In genomic region chr11:64568041-64568571, GRCh38 we compare ENCODE assay signal across 16 cellular contexts. TPM values are rescaled to one million over a fixed set of nuclear protein-coding genes. Genes with fewer than 3 reads are reported as not detected.
DNase-seq lines count a peak whose midpoint lies in the region; ATAC-seq and TF ChIP-seq lines count a peak whose summit lies in the region.
"Had no signal": no experiment of that assay in that cellular context is flagged by ENCODE, and none has a peak within 500 bp of the region (broad histone marks: within the 10 kb centered on the region; RNA-seq: fewer than 3 reads in every experiment).

No MANE protein-coding gene starts in this region.

- H3K4me1 ChIP-seq in lower lobe of right lung (no peaks in the 10 kb centered on the region), upper lobe of right lung (no peaks in the 10 kb centered on the region), thyroid gland (peaks cover 0 to 23% of the 10 kb centered on the region in 2 donors)
- H3K4me1 ChIP-seq: SJSA1 had no signal

- H3K9me3 Mint-ChIP-seq in WTC11: no peaks in the 10 kb centered on the region
- H3K9me3 Mint-ChIP-seq: CD4-positive, CD25-positive, alpha-beta regulatory T cell had no signal

- intact Hi-C loops in lower lobe of right lung (cut with DNase I) (no loop called here), upper lobe of right lung (cut with DNase I) (no loop called here), thyroid gland (cut with DNase I) (no loop called here)

- no peaks in the 10 kb centered on the region; the same call in 1 of the 2 replicates for H3K27me3 ChIP-seq in H7 (ENCODE audit: control insufficient read depth, insufficient read depth, low read length)
- no peaks in the 10 kb centered on the region for H3K27me3 ChIP-seq in lower lobe of right lung (ENCODE audit: low read depth)
- H3K27me3 ChIP-seq in upper lobe of right lung: no peaks in the 10 kb centered on the region
- no peaks in the 10 kb centered on the region for H3K27me3 ChIP-seq in thyroid gland

- TF ChIP-seq CTCF in WTC11 (IDR thresholded peaks at IDR 0.05) (no peak), lower lobe of right lung (IDR thresholded peaks at IDR 0.05) (no peak), upper lobe of right lung (IDR thresholded peaks at IDR 0.05) (no peak), thyroid gland (IDR thresholded peaks at IDR 0.05) (no peak)

- H3K4me1 Mint-ChIP-seq in WTC11: peaks cover 39% of the 10 kb centered on the region
- H3K4me1 Mint-ChIP-seq: CD4-positive, CD25-positive, alpha-beta regulatory T cell had no signal

- 0 out of 2 replicates have a peak, but pooled peaks have one; percentile 1 for ATAC-seq in WTC11
- ATAC-seq in lower lobe of right lung: no peak
- peak; percentile 11 for ATAC-seq in upper lobe of right lung
- ATAC-seq in GM19324 (IDR thresholded peaks at IDR 0.05; ENCODE audit: low FRiP score, unreplicated experiment): no peak
- no peak for ATAC-seq in HG03439 (IDR thresholded peaks at IDR 0.05; ENCODE audit: unreplicated experiment)
- ATAC-seq: PC-3 had no signal

- H3K36me3 Mint-ChIP-seq in WTC11: no peaks in the 10 kb centered on the region
- H3K36me3 Mint-ChIP-seq: CD4-positive, CD25-positive, alpha-beta regulatory T cell had no signal

- POLR2A ChIA-PET in WTC11 (lab: Charles Lee): no interaction called here

- 86 to 87% methylated on average over 12 to 19 of the region's 34 CpGs for WGBS in thyroid gland, 2 donors

- H3K36me3 ChIP-seq in H7 (replicated peaks; ENCODE audit: control insufficient read depth, insufficient read depth, low read length) (no peaks in the 10 kb centered on the region), lower lobe of right lung (no peaks in the 10 kb centered on the region), upper lobe of right lung (no peaks in the 10 kb centered on the region), thyroid gland (no peaks in the 10 kb centered on the region)
- H3K36me3 ChIP-seq: SJSA1 had no signal

- CTCF ChIA-PET in WTC11 (lab: Charles Lee): interaction anchor here (0.9 to 7.1 kb wide), 2 partner anchors 8 to 85 kb away, joined by 3 to 97 read pairs; no protein-coding TSS in a partner anchor

- peaks cover 12% of the 10 kb centered on the region for H3K27me3 Mint-ChIP-seq in WTC11 (ENCODE audit: low read depth)
- H3K27me3 Mint-ChIP-seq: CD4-positive, CD25-positive, alpha-beta regulatory T cell had no signal

- no peak overlapping the region for H3K4me3 Mint-ChIP-seq in WTC11
- H3K4me3 Mint-ChIP-seq: CD4-positive, CD25-positive, alpha-beta regulatory T cell had no signal

- no peak for TF ChIP-seq POLR2A in thyroid gland (IDR thresholded peaks at IDR 0.05)

- H3K9me3 ChIP-seq in lower lobe of right lung (no peaks in the 10 kb centered on the region), upper lobe of right lung (no peaks in the 10 kb centered on the region), thyroid gland (no peaks in the 10 kb centered on the region)
- H3K9me3 ChIP-seq: SJSA1 had no signal

- H3K27ac Mint-ChIP-seq in WTC11: no peak overlapping the region
- H3K27ac Mint-ChIP-seq: CD4-positive, CD25-positive, alpha-beta regulatory T cell had no signal

- H3K4me3 ChIP-seq in H7 (ENCODE audit: insufficient read depth, low read depth, low read length) (no peak overlapping the region), lower lobe of right lung (no peak overlapping the region), upper lobe of right lung (no peak overlapping the region), thyroid gland (replicated peaks in 1 of 3) (no peak overlapping the region)
- H3K4me3 ChIP-seq: SJSA1 had no signal

- peak; percentile 71 for DNase-seq in H7
- no peak for DNase-seq in WTC11 (ENCODE audit: low spot score)
- DNase-seq in lower lobe of right lung: peak; percentile 41
- peak; percentile 63 for DNase-seq in upper lobe of right lung
- no peak for DNase-seq in thyroid gland
- DNase-seq: CD4-positive, CD25-positive, alpha-beta regulatory T cell; DMS53; KG1; NCI-H1436; NCI-H2029 treated with DMSO at 0.1 percent for 48 hours; NCI-H2171 treated with DMSO at 0.1 percent for 48 hours; NCI-H446 treated with DMSO at 0.1 percent for 48 hours; PC-3 had no signal

- H3K27ac ChIP-seq in lower lobe of right lung: no peak overlapping the region
- H3K27ac ChIP-seq in upper lobe of right lung: no peak overlapping the region
- H3K27ac ChIP-seq in thyroid gland: no peak overlapping the region
- H3K27ac ChIP-seq: SJSA1 had no signal

TF ChIP-seq in WTC11, 78 proteins besides CTCF, POLR2A, EP300 and RAD21 (continues in another document):
- no peak for TF ChIP-seq E2F1 (CRISPR knock-in tag; IDR thresholded peaks at IDR 0.05)
- TF ChIP-seq ZNF317 (CRISPR knock-in tag; IDR thresholded peaks at IDR 0.05; ENCODE audit: borderline replicate concordance, low read depth): no peak
- no peak for TF ChIP-seq MXD4 (CRISPR knock-in tag; IDR thresholded peaks at IDR 0.05; ENCODE audit: borderline replicate concordance)
- TF ChIP-seq ZNF281 (CRISPR knock-in tag; IDR thresholded peaks at IDR 0.05): no peak
- no peak for TF ChIP-seq FOXK1 (CRISPR knock-in tag; IDR thresholded peaks at IDR 0.05)
- TF ChIP-seq ZNF121 (CRISPR knock-in tag; IDR thresholded peaks at IDR 0.05): no peak
- TF ChIP-seq SOX15 (CRISPR knock-in tag; IDR thresholded peaks at IDR 0.05): no peak
- no peak for TF ChIP-seq NFYB (CRISPR knock-in tag; conservative IDR thresholded peaks at IDR 0.05; ENCODE audit: low read depth)
- TF ChIP-seq ZNF138 (CRISPR knock-in tag; conservative IDR thresholded peaks at IDR 0.05): no peak
- no peak for TF ChIP-seq E2F4 (CRISPR knock-in tag; IDR thresholded peaks at IDR 0.05; ENCODE audit: borderline replicate concordance, low read depth)
- no peak for TF ChIP-seq SP1 (CRISPR knock-in tag; conservative IDR thresholded peaks at IDR 0.05)
- TF ChIP-seq CREB1 (CRISPR knock-in tag; IDR thresholded peaks at IDR 0.05): no peak
- no peak for TF ChIP-seq IRF1 (CRISPR knock-in tag; IDR thresholded peaks at IDR 0.05)
- TF ChIP-seq TEAD1 (CRISPR knock-in tag; IDR thresholded peaks at IDR 0.05): no peak
- no peak for TF ChIP-seq NR1H2 (CRISPR knock-in tag; IDR thresholded peaks at IDR 0.05)
- no peak for TF ChIP-seq E2F5 (CRISPR knock-in tag; IDR thresholded peaks at IDR 0.05)

RNA-seq across cellular contexts. Expression of gene SLC22A11, which starts 12.4 kb away (rescaled TPM):
- 0.67 TPM in 1 of 2 replicates, not detected in the other for total RNA-seq in H7 (2014; rRNA removed; shearing (Covaris generic))
- total RNA-seq in WTC11 (2021) (0.07 TPM in 1 of 3 replicates, not detected in the others), lower lobe of right lung (not detected), upper lobe of right lung (not detected), thyroid gland (not detected)
- total RNA-seq: CD4-positive, CD25-positive, alpha-beta regulatory T cell; PC-3; SJSA1 had no signal

RNA-seq across cellular contexts. Expression of gene SLC22A12, which starts 22.9 kb away (rescaled TPM):
- not detected in 2 replicates for total RNA-seq in H7 (2014; rRNA removed; shearing (Covaris generic))
- total RNA-seq in WTC11 (2021) (not detected in 3 replicates), lower lobe of right lung (not detected), upper lobe of right lung (not detected), thyroid gland (not detected)
- total RNA-seq: CD4-positive, CD25-positive, alpha-beta regulatory T cell; PC-3; SJSA1 had no signal

Comparison
In these comparisons a context has a peak if more than half of its experiments do, and no peak if none do; other contexts are left out.
1. DNase-seq: peak in H7 (single experiment), lower lobe of right lung (single experiment) and upper lobe of right lung (single experiment); none in WTC11 (single experiment) and thyroid gland (0 of 2).
2. ATAC-seq: peak in WTC11 (single experiment) and upper lobe of right lung (single experiment); none in lower lobe of right lung (0 of 2), GM19324 (single experiment) and HG03439 (single experiment).